13 cellular contexts compared by ENCODE assay signal in genomic region chr2:23617817-23618216, GRCh38.
A peak's percentile ranks its signal among the peaks of the same experiment; 100 is the strongest.
DNase-seq lines count a peak whose midpoint lies in the region; ATAC-seq and TF ChIP-seq lines count a peak whose summit lies in the region.
"Had no signal": no experiment of that assay in that cellular context is flagged by ENCODE, and none has a peak within 500 bp of the region (broad histone marks: within the 10 kb centered on the region; RNA-seq: fewer than 3 reads in every experiment).

No MANE protein-coding gene starts in this region.

- H3K4me1 ChIP-seq in GM23248 (ENCODE audit: insufficient read depth) = peaks cover 12% of the 10 kb centered on the region
- no peaks in the 10 kb centered on the region for H3K4me1 ChIP-seq in colonic mucosa

- no peak for ATAC-seq in GM21515 (IDR thresholded peaks at IDR 0.05; ENCODE audit: unreplicated experiment)
- ATAC-seq: activated CD8-positive, alpha-beta T cell treated with anti-CD3 and anti-CD28 coated beads for 36 hours; Panc1 had no signal

- H3K9me3 ChIP-seq in GM23248 (ENCODE audit: low read depth) (no peaks in the 10 kb centered on the region), colonic mucosa (no peaks in the 10 kb centered on the region)

- H3K27ac ChIP-seq in GM23248 (peak overlapping the region; percentile 38), colonic mucosa (peak overlapping the region; percentile 24), skin epidermis (peak overlapping the region in 12 of 21 experiments; percentile 2 to 83 (median 51))

- H3K4me2 ChIP-seq in GM23248 (ENCODE audit: unreplicated experiment) = peak overlapping the region; percentile 65

- peak overlapping the region; percentile 71 for H2AFZ ChIP-seq in GM23248

- peak overlapping the region; percentile 47 for H3K9ac ChIP-seq in GM23248
- no peak overlapping the region for H3K9ac ChIP-seq in colonic mucosa (ENCODE audit: low read depth in 2 of 2, low read length in 2 of 2)

- DNase-seq in GM23248 = no peak
- DNase-seq in colonic mucosa = no peak
- DNase-seq in left kidney (ENCODE audit: low read depth, low spot score) = peak; percentile 56
- no peak for DNase-seq in KBM-7
- DNase-seq in foreskin melanocyte = no peak
- DNase-seq in ureter (ENCODE audit: low spot score) = no peak
- DNase-seq: activated CD8-positive, alpha-beta T cell treated with anti-CD3 and anti-CD28 coated beads for 36 hours; NCI-H446; T1000 had no signal

- H3K27me3 ChIP-seq in GM23248 (replicated peaks; ENCODE audit: insufficient read depth) (no peaks in the 10 kb centered on the region), colonic mucosa (no peaks in the 10 kb centered on the region)

- H3K4me3 ChIP-seq in GM23248 = peak overlapping the region; percentile 56
- H3K4me3 ChIP-seq in colonic mucosa = no peak overlapping the region
- no peak overlapping the region for H3K4me3 ChIP-seq in skin epidermis
- H3K4me3 ChIP-seq: lung had no signal

- no peaks in the 10 kb centered on the region for H3K9me2 ChIP-seq in GM23248 (ENCODE audit: insufficient read depth)

- in situ Hi-C loops in GM23248 (cut with MboI) (no loop called here), KBM-7 (cut with MboI; ENCODE audit: low pct_unique_long_range_greater_than_20kb, low sequenced_read_pairs) (no loop called here)

- H3K79me2 ChIP-seq in GM23248 (ENCODE audit: insufficient read depth) = no peaks in the 10 kb centered on the region

- WGBS in GM23248 (ENCODE audit: low coverage in 1 of 2, low lambda C conversion rate in 2 of 2, missing lambda C conversion rate in 2 of 2), 2 experiments = 16 to 20% methylated on average over 15 of the region's 15 CpGs

- H3K36me3 ChIP-seq in GM23248 (ENCODE audit: low read depth) (no peaks in the 10 kb centered on the region), colonic mucosa (no peaks in the 10 kb centered on the region)

- peaks cover 16% of the 10 kb centered on the region for H3F3A ChIP-seq in GM23248 (ENCODE audit: insufficient read depth)

- H4K20me1 ChIP-seq in GM23248 (ENCODE audit: insufficient read depth) = no peaks in the 10 kb centered on the region

- TF ChIP-seq CTCF in colonic mucosa (IDR thresholded peaks at IDR 0.05) = no peak

- intact Hi-C loops in colonic mucosa (cut with DNase I) = no loop called here
